11 cellular contexts compared by ENCODE assay signal in the genomic region with DNA sequence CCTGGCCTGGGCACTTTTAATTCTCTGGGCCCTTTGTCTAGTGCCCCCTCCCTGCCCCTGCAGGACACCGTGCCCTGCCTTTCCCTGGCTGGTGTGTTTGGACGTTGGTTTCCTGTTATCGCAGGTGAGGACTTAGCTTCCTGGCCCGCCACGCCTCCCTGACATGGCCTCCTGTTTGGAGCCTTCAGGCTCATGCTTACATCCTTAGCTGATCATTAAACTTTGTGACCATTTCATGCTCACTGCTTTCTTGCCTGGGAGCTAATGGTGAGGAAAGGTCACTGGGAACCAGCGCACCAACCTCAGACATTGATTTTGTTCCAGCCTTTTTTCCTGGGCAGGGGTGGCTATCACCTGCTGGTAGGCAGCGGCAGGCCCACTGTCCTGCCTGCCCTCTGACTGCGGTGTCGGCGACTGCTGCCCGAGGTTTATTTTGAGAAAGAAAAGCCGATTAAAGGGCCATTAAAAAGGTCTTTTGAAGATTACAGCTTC. TPM values are rescaled to one million over a fixed set of nuclear protein-coding genes. Genes with fewer than 3 reads are reported as not detected.
DNase-seq lines count a peak whose midpoint lies in the region; ATAC-seq, FAIRE-seq and TF ChIP-seq lines count a peak whose summit lies in the region.
"Had no signal": no experiment of that assay in that cellular context is flagged by ENCODE, and none has a peak within 500 bp of the region (broad histone marks: within the 10 kb centered on the region; RNA-seq: fewer than 3 reads in every experiment).

No MANE protein-coding gene starts in this region.

- H3K27me3 Mint-ChIP-seq in activated naive CD4-positive, alpha-beta T cell treated with anti-CD3 and anti-CD28 coated beads, Interleukin-2, amount 50 U/mL, for 24 hours, result no peaks in the 10 kb centered on the region

- H3K23me2 ChIP-seq in H1 (ENCODE audit: low read depth, low read length), result peaks cover 12% of the 10 kb centered on the region; the same call in 1 of the 2 replicates

- no peak for TF ChIP-seq POLR2A in H1 (IDR thresholded peaks at IDR 0.05; ENCODE audit: control extremely low read depth in 1 of 2, low read depth in 2 of 2, low read length in 2 of 2)

- POLR2A ChIA-PET in H1 (lab: Charles Lee; ENCODE audit: partially characterized antibody), result interaction anchor here (0.6 kb wide), 1 partner anchor 41 kb away, joined by 3 read pairs; no protein-coding TSS in a partner anchor

- no peak overlapping the region for H2BK20ac ChIP-seq in H1 (ENCODE audit: low read length)

- H3K27ac ChIP-seq in H1 (ENCODE audit: low read depth, low read length) (no peak overlapping the region), temporal lobe (ENCODE audit: low read depth, low read length) (peak overlapping the region; percentile 93)

- no peak overlapping the region for H2BK5ac ChIP-seq in H1 (ENCODE audit: low read depth, low read length)

- H3K27ac Mint-ChIP-seq in activated naive CD4-positive, alpha-beta T cell treated with anti-CD3 and anti-CD28 coated beads, Interleukin-2, amount 50 U/mL, for 24 hours, result no peak overlapping the region
- peak overlapping the region in 1 of 2 donors; percentile 92 for H3K27ac Mint-ChIP-seq in activated naive CD4-positive, alpha-beta T cell treated with anti-CD3 and anti-CD28 coated beads, Interleukin-2, amount 50 U/mL, for 72 hours

- no peak overlapping the region for H3K4ac ChIP-seq in H1 (replicated peaks; ENCODE audit: insufficient read length, low read depth, low read length)

- H4K8ac ChIP-seq in H1 (ENCODE audit: extremely low read depth, insufficient read depth, low read length), result no peak overlapping the region

- no peak overlapping the region for H3K23ac ChIP-seq in H1 (ENCODE audit: insufficient read length)

- CTCF ChIA-PET in H1 (lab: Charles Lee; ENCODE audit: partially characterized antibody), result interaction anchor here (0.8 to 2.2 kb wide), 15 partner anchors 12 to 187 kb away, joined by 3 to 7 read pairs (median 4); no protein-coding TSS in a partner anchor

- FAIRE-seq in H1 (lab: Jason Lieb, UNC), result no peak
- FAIRE-seq: TTC549 had no signal

- 92% methylated on average over 12 of the region's 12 CpGs; no CpG with 5 or more reads in 1 of the 2 experiments for WGBS in H1 (ENCODE audit: extremely low coverage in 1 of 2, insufficient coverage in 1 of 2, insufficient read length in 1 of 2, insufficient replicate concordance in 2 of 2, low coverage in 1 of 2, low lambda C conversion rate in 2 of 2, missing lambda C conversion rate in 1 of 2), 2 experiments

- H3K56ac ChIP-seq in H1 (replicated peaks; ENCODE audit: insufficient read length, low read depth, low read length), result no peak overlapping the region

- H3K36me3 ChIP-seq in H1 (ENCODE audit: control insufficient read depth in 2 of 4, insufficient read depth in 4 of 4, low read length in 3 of 4), result no peaks in the 10 kb centered on the region

- no peak overlapping the region for H4K5ac ChIP-seq in H1 (ENCODE audit: insufficient read length, low read depth, low read length)

- peaks cover 0 to 6% of the 10 kb centered on the region in 2 experiments; a peak in 1 of 4 replicates for H3K79me2 ChIP-seq in H1 (ENCODE audit: control insufficient read depth in 1 of 2, insufficient read depth in 2 of 2, low read length in 2 of 2)

- H3K14ac ChIP-seq in H1 (ENCODE audit: insufficient read length), result no peak overlapping the region

- no peaks in the 10 kb centered on the region for H3K9me3 ChIP-seq in H1 (ENCODE audit: insufficient read depth in 2 of 2, low read depth in 1 of 2, low read length in 1 of 2)
- H3K9me3 ChIP-seq: gastroesophageal sphincter had no signal

- no peak overlapping the region for H4K91ac ChIP-seq in H1 (replicated peaks; ENCODE audit: insufficient read length, low read length)

- ATAC-seq in activated naive CD4-positive, alpha-beta T cell treated with anti-CD3 and anti-CD28 coated beads, Interleukin-2, amount 50 U/mL, for 72 hours, result no peak
- no peak for ATAC-seq in HG03139 (IDR thresholded peaks at IDR 0.05; ENCODE audit: unreplicated experiment)
- ATAC-seq: gastroesophageal sphincter had no signal

- H3K4me1 ChIP-seq in H1 (replicated peaks in 1 of 4; ENCODE audit: control insufficient read depth in 3 of 4, insufficient read depth in 4 of 4, low read length in 3 of 4), result peaks cover 0 to 16% (median 4%) of the 10 kb centered on the region in 4 experiments; a peak in 5 of 7 replicates

- H3K9me3 Mint-ChIP-seq in activated naive CD4-positive, alpha-beta T cell treated with anti-CD3 and anti-CD28 coated beads, Interleukin-2, amount 50 U/mL, for 24 hours, result no peaks in the 10 kb centered on the region
- no peaks in the 10 kb centered on the region for H3K9me3 Mint-ChIP-seq in activated naive CD4-positive, alpha-beta T cell treated with anti-CD3 and anti-CD28 coated beads, Interleukin-2, amount 50 U/mL, for 72 hours

- no peak overlapping the region for H2BK15ac ChIP-seq in H1 (ENCODE audit: low read length)

- TF ChIP-seq EP300 in H1 (IDR thresholded peaks at IDR 0.05; ENCODE audit: borderline replicate concordance in 1 of 2, low read depth in 2 of 2, low read length in 2 of 2), result no peak

- no peak overlapping the region for H2AFZ ChIP-seq in H1 (ENCODE audit: low read length)

- no peaks in the 10 kb centered on the region for H3K36me3 Mint-ChIP-seq in activated naive CD4-positive, alpha-beta T cell treated with anti-CD3 and anti-CD28 coated beads, Interleukin-2, amount 50 U/mL, for 24 hours
- peaks cover 0 to 6% of the 10 kb centered on the region in 2 donors for H3K36me3 Mint-ChIP-seq in activated naive CD4-positive, alpha-beta T cell treated with anti-CD3 and anti-CD28 coated beads, Interleukin-2, amount 50 U/mL, for 72 hours

- no peak overlapping the region for H3K4me3 ChIP-seq in H1 (ENCODE audit: extremely low read depth in 1 of 4, insufficient read depth in 2 of 4, low read depth in 3 of 4, low read length in 4 of 4)
- H3K4me3 ChIP-seq: gastroesophageal sphincter had no signal

- peaks cover 9 to 15% of the 10 kb centered on the region in 2 experiments for H4K20me1 ChIP-seq in H1 (replicated peaks in 1 of 2; ENCODE audit: control insufficient read depth in 1 of 2, insufficient read depth in 2 of 2, low read length in 2 of 2)

- peak overlapping the region; percentile 60; the same call in 1 of the 2 replicates for H2AK5ac ChIP-seq in H1 (ENCODE audit: low read depth, low read length)

- H2BK12ac ChIP-seq in H1 (ENCODE audit: low read depth, low read length), result no peak overlapping the region

- H3K27me3 ChIP-seq in H1 (replicated peaks in 1 of 4; ENCODE audit: control insufficient read depth in 3 of 4, extremely low read depth in 1 of 4, insufficient read depth in 3 of 4, low read length in 3 of 4), result no peaks in the 10 kb centered on the region
- H3K27me3 ChIP-seq: gastroesophageal sphincter had no signal

- peaks cover 6% of the 10 kb centered on the region; the same call in 1 of the 2 replicates for H3K79me1 ChIP-seq in H1 (ENCODE audit: low read depth, low read length)

- H3K4me2 ChIP-seq in H1 (ENCODE audit: insufficient read depth in 1 of 2, low read depth in 2 of 2, low read length in 2 of 2), result no peak overlapping the region

- peaks cover 48% of the 10 kb centered on the region for H3K4me1 Mint-ChIP-seq in activated naive CD4-positive, alpha-beta T cell treated with anti-CD3 and anti-CD28 coated beads, Interleukin-2, amount 50 U/mL, for 24 hours

- peak overlapping the region; percentile 9 for H3K4me3 Mint-ChIP-seq in activated naive CD4-positive, alpha-beta T cell treated with anti-CD3 and anti-CD28 coated beads, Interleukin-2, amount 50 U/mL, for 24 hours

- DNase-seq in activated naive CD4-positive, alpha-beta T cell treated with anti-CD3 and anti-CD28 coated beads, Interleukin-2, amount 50 U/mL, for 72 hours (ENCODE audit: low spot score in 2 of 2), result no peak
- DNase-seq in H1 (ENCODE audit: low read depth in 1 of 2, low spot score in 2 of 2) (no peak), NCI-H2196 (lab: John Stamatoyannopoulos, UW; ENCODE audit: unreplicated experiment) (no peak)
- DNase-seq: NCI-H2227 treated with DMSO at 0.1 percent for 48 hours had no signal

- H3K9ac ChIP-seq in H1 (replicated peaks in 1 of 4; ENCODE audit: extremely low read depth in 1 of 4, low read depth in 3 of 4, low read length in 3 of 4), result no peak overlapping the region

- TF ChIP-seq RAD21 in H1 (IDR thresholded peaks at IDR 0.05 in 1 of 2, conservative IDR thresholded peaks at IDR 0.05 in 1 of 2; ENCODE audit: low read depth in 2 of 2, low read length in 2 of 2), result no peak

- no peak overlapping the region for H3K18ac ChIP-seq in H1 (ENCODE audit: extremely low read depth, low read length)

- no peak for TF ChIP-seq CTCF in H1 (IDR thresholded peaks at IDR 0.05; ENCODE audit: control extremely low read depth in 1 of 3, insufficient read depth in 1 of 3, low read depth in 1 of 3, low read length in 3 of 3)

- no peak overlapping the region for H2BK120ac ChIP-seq in H1 (replicated peaks; ENCODE audit: low read depth, low read length)

RNA-seq across cellular contexts. Expression of gene PFKL, which starts 3.7 kb away (rescaled TPM):
- 100 to 1,000 TPM in 1 of 2 donors, 10 to 100 TPM in 1; 88.8 to 223 TPM for total RNA-seq in activated naive CD4-positive, alpha-beta T cell treated with anti-CD3 and anti-CD28 coated beads, Interleukin-2, amount 50 U/mL, for 72 hours
- 76.7 and 82.3 TPM in 2 replicates for total RNA-seq in H1 (2021; fragmentation: NEBNext Ultra II Directional; extraction: Animal tissue kit (Norgen Biotek cat#: 25700))
- 80.2 and 106 TPM in 2 replicates for polyA plus RNA-seq in H1 (2011; rRNA removed)
- 87.2 TPM for polyA plus RNA-seq in H1 (2011; cell fraction: cytosol; rRNA removed)
- polyA plus RNA-seq in H1 (2011; cell fraction: nucleus; rRNA removed), result 210 TPM
- 40.8 to 95.9 TPM (median 88.0 TPM) in 4 replicates for polyA plus RNA-seq in H1 (2012, experiment 1 of 2)
- polyA plus RNA-seq in H1 (2012, experiment 2 of 2), result 60.1 TPM
- 42.3 TPM for polyA plus RNA-seq in H1 (2013, experiment 1 of 2)
- polyA plus RNA-seq in H1 (2013, experiment 2 of 2), result 40.2 TPM
- 32.1 and 43.0 TPM in 2 replicates for polyA minus RNA-seq in H1 (2011; rRNA and poly(A)+ RNA removed)
- polyA minus RNA-seq in H1 (2011; cell fraction: cytosol; rRNA and poly(A)+ RNA removed), result 45.9 TPM
- 49.0 TPM for polyA minus RNA-seq in H1 (2011; cell fraction: nucleus; rRNA and poly(A)+ RNA removed)
- 96.4 TPM for total RNA-seq in temporal lobe

RNA-seq across cellular contexts. Expression of gene AIRE, which starts 17.9 kb away (rescaled TPM):
- not detected for total RNA-seq in activated naive CD4-positive, alpha-beta T cell treated with anti-CD3 and anti-CD28 coated beads, Interleukin-2, amount 50 U/mL, for 72 hours
- 0.10 TPM in 1 of 2 replicates, not detected in the other for total RNA-seq in H1 (2021; fragmentation: NEBNext Ultra II Directional; extraction: Animal tissue kit (Norgen Biotek cat#: 25700))
- polyA plus RNA-seq in H1 (2011; rRNA removed), result 0.09 and 0.20 TPM in 2 replicates
- 0.10 TPM for polyA plus RNA-seq in H1 (2011; cell fraction: cytosol; rRNA removed)
- 1.0 TPM for polyA plus RNA-seq in H1 (2011; cell fraction: nucleus; rRNA removed)
- polyA plus RNA-seq in H1 (2012, experiment 1 of 2), result 0.16 to 0.23 TPM (median 0.20 TPM) in 3 of 4 replicates, not detected in the other
- 0.09 TPM for polyA plus RNA-seq in H1 (2012, experiment 2 of 2)
- polyA plus RNA-seq in H1 (2013, experiment 1 of 2), result 0.02 TPM
- not detected for polyA plus RNA-seq in H1 (2013, experiment 2 of 2)
- 0.06 and 0.10 TPM in 2 replicates for polyA minus RNA-seq in H1 (2011; rRNA and poly(A)+ RNA removed)
- not detected for polyA minus RNA-seq in H1 (2011; cell fraction: cytosol; rRNA and poly(A)+ RNA removed)
- polyA minus RNA-seq in H1 (2011; cell fraction: nucleus; rRNA and poly(A)+ RNA removed), result 0.30 TPM
- total RNA-seq in temporal lobe, result under 0.01 TPM
- total RNA-seq: gastroesophageal sphincter, H4, osteoblast had no signal

RNA-seq across cellular contexts. Expression of gene CFAP410, which starts 35.7 kb away (rescaled TPM):
- total RNA-seq in activated naive CD4-positive, alpha-beta T cell treated with anti-CD3 and anti-CD28 coated beads, Interleukin-2, amount 50 U/mL, for 72 hours, result 10 to 100 TPM; 16.5 to 17.3 TPM
- 10.6 and 11.6 TPM in 2 replicates for total RNA-seq in H1 (2021; fragmentation: NEBNext Ultra II Directional; extraction: Animal tissue kit (Norgen Biotek cat#: 25700))
- polyA plus RNA-seq in H1 (2011; rRNA removed), result 12.0 and 20.5 TPM in 2 replicates
- polyA plus RNA-seq in H1 (2011; cell fraction: cytosol; rRNA removed), result 14.8 TPM
- polyA plus RNA-seq in H1 (2011; cell fraction: nucleus; rRNA removed), result 59.6 TPM
- 6.5 to 11.7 TPM (median 11.0 TPM) in 4 replicates for polyA plus RNA-seq in H1 (2012, experiment 1 of 2)
- 5.2 TPM for polyA plus RNA-seq in H1 (2012, experiment 2 of 2)
- polyA plus RNA-seq in H1 (2013, experiment 1 of 2), result 9.3 TPM
- polyA plus RNA-seq in H1 (2013, experiment 2 of 2), result 7.4 TPM
- 2.4 and 2.6 TPM in 2 replicates for polyA minus RNA-seq in H1 (2011; rRNA and poly(A)+ RNA removed)
- 4.1 TPM for polyA minus RNA-seq in H1 (2011; cell fraction: cytosol; rRNA and poly(A)+ RNA removed)
- 7.8 TPM for polyA minus RNA-seq in H1 (2011; cell fraction: nucleus; rRNA and poly(A)+ RNA removed)
- total RNA-seq in temporal lobe, result 9.6 TPM

RNA-seq across cellular contexts. Expression of gene DNMT3L, which starts 41.8 kb away (rescaled TPM):
- total RNA-seq in activated naive CD4-positive, alpha-beta T cell treated with anti-CD3 and anti-CD28 coated beads, Interleukin-2, amount 50 U/mL, for 72 hours, result not detected
- not detected in 2 replicates for total RNA-seq in H1 (2021; fragmentation: NEBNext Ultra II Directional; extraction: Animal tissue kit (Norgen Biotek cat#: 25700))
- 0.06 and 0.30 TPM in 2 replicates for polyA plus RNA-seq in H1 (2011; rRNA removed)
- 0.05 TPM for polyA plus RNA-seq in H1 (2011; cell fraction: cytosol; rRNA removed)
- 0.13 TPM for polyA plus RNA-seq in H1 (2011; cell fraction: nucleus; rRNA removed)
- polyA plus RNA-seq in H1 (2012, experiment 1 of 2), result not detected in 4 replicates
- not detected for polyA plus RNA-seq in H1 (2012, experiment 2 of 2)
- polyA plus RNA-seq in H1 (2013, experiment 1 of 2), result 0.12 TPM
- 0.09 TPM for polyA plus RNA-seq in H1 (2013, experiment 2 of 2)
- polyA minus RNA-seq in H1 (2011; rRNA and poly(A)+ RNA removed), result 0.28 TPM in 1 of 2 replicates, not detected in the other
- not detected for polyA minus RNA-seq in H1 (2011; cell fraction: cytosol; rRNA and poly(A)+ RNA removed)
- not detected for polyA minus RNA-seq in H1 (2011; cell fraction: nucleus; rRNA and poly(A)+ RNA removed)
- total RNA-seq in temporal lobe, result not detected
- total RNA-seq: gastroesophageal sphincter, H4, osteoblast had no signal

RNA-seq across cellular contexts. Expression of gene TRPM2, which starts 49.9 kb away (rescaled TPM):
- 10 to 100 TPM in 1 of 2 donors, 1 to 10 TPM in 1; 8.5 to 16.3 TPM for total RNA-seq in activated naive CD4-positive, alpha-beta T cell treated with anti-CD3 and anti-CD28 coated beads, Interleukin-2, amount 50 U/mL, for 72 hours
- 0.28 and 0.36 TPM in 2 replicates for total RNA-seq in H1 (2021; fragmentation: NEBNext Ultra II Directional; extraction: Animal tissue kit (Norgen Biotek cat#: 25700))
- 0.17 and 0.27 TPM in 2 replicates for polyA plus RNA-seq in H1 (2011; rRNA removed)
- polyA plus RNA-seq in H1 (2011; cell fraction: cytosol; rRNA removed), result 0.27 TPM
- polyA plus RNA-seq in H1 (2011; cell fraction: nucleus; rRNA removed), result 0.64 TPM
- polyA plus RNA-seq in H1 (2012, experiment 1 of 2), result 0.13 to 0.59 TPM (median 0.25 TPM) in 4 replicates
- 0.10 TPM for polyA plus RNA-seq in H1 (2012, experiment 2 of 2)
- polyA plus RNA-seq in H1 (2013, experiment 1 of 2), result 0.30 TPM
- polyA plus RNA-seq in H1 (2013, experiment 2 of 2), result 0.15 TPM
- polyA minus RNA-seq in H1 (2011; rRNA and poly(A)+ RNA removed), result 0.17 and 0.22 TPM in 2 replicates
- 1.5 TPM for polyA minus RNA-seq in H1 (2011; cell fraction: cytosol; rRNA and poly(A)+ RNA removed)
- polyA minus RNA-seq in H1 (2011; cell fraction: nucleus; rRNA and poly(A)+ RNA removed), result 1.2 TPM
- 2.0 TPM for total RNA-seq in temporal lobe
